17 cellular contexts compared by ENCODE assay signal in genomic region chr10:91582063-91582673, GRCh38. TPM values are rescaled to one million over a fixed set of nuclear protein-coding genes. Genes with fewer than 3 reads are reported as not detected.
"Had no signal": no experiment of that assay in that cellular context is flagged by ENCODE, and none has a peak within 500 bp of the region (broad histone marks: within the 10 kb centered on the region; RNA-seq: fewer than 3 reads in every experiment).

No MANE protein-coding gene starts in this region.

- H3K4me2 ChIP-seq: smooth muscle cell had no signal

- H3K27ac ChIP-seq: ovary, SJSA1 had no signal

- H3K27me3 ChIP-seq: ovary, SJSA1 had no signal

- H3K36me3 ChIP-seq: ovary, SJSA1 had no signal

- H3K4me1 ChIP-seq: SJSA1 had no signal

- ATAC-seq: activated CD8-positive, alpha-beta memory T cell treated with anti-CD3 and anti-CD28 coated beads, Interleukin-2, amount 10 ng/mL, durations not matched to agents 7 days and 5 days; activated naive CD4-positive, alpha-beta T cell treated with anti-CD3 and anti-CD28 coated beads, Interleukin-2, amount 50 U/mL, for 72 hours; left colon; stimulated activated memory B cell treated with anti-CD40 and anti-IgM and Interleukin-4, amounts not matched to agents 10 μg/mL and 1 μg/mL and 100 μg/mL, for 72 hours had no signal

- H3K4me3 ChIP-seq: ovary, SJSA1, smooth muscle cell had no signal

- DNase-seq: activated CD4-positive, alpha-beta T cell treated with anti-CD3 and anti-CD28 coated beads for 1 hour; activated CD4-positive, alpha-beta T cell treated with anti-CD3 and anti-CD28 coated beads, Interleukin-2, amount 50 U/mL, for 48 hours; activated CD8-positive, alpha-beta memory T cell treated with anti-CD3 and anti-CD28 coated beads, Interleukin-2, amount 10 ng/mL, durations not matched to agents 7 days and 5 days; activated effector memory CD4-positive, alpha-beta T cell treated with Interleukin-2 at 50 U/mL for 16 hours; activated T-cell treated with anti-CD3 and anti-CD28 coated beads, Interleukin-2, amount 50 U/mL, for 24 hours; caudate nucleus; cortex of kidney; effector CD8-positive, alpha-beta T cell; left colon; mesenchymal stem cell; ovary; T-helper 9 cell; trophoblast cell had no signal

- H3K9me3 ChIP-seq: ovary had no signal

RNA-seq across cellular contexts. Expression of gene PPP1R3C, which starts 50.7 kb away (rescaled TPM):
- total RNA-seq: activated CD8-positive, alpha-beta memory T cell treated with anti-CD3 and anti-CD28 coated beads, Interleukin-2, amount 10 ng/mL, durations not matched to agents 7 days and 5 days had no signal
